In genomic region chr6:44004625-44005506, GRCh38 we compare ENCODE assay signal across 9 cellular contexts.
DNase-seq lines count a peak whose midpoint lies in the region; ATAC-seq and TF ChIP-seq lines count a peak whose summit lies in the region.
"Had no signal": no experiment of that assay in that cellular context is flagged by ENCODE, and none has a peak within 500 bp of the region (broad histone marks: within the 10 kb centered on the region; RNA-seq: fewer than 3 reads in every experiment).

No MANE protein-coding gene starts in this region.

- no peaks in the 10 kb centered on the region for H3K9me3 Mint-ChIP-seq in activated CD8-positive, alpha-beta T cell treated with anti-CD3 and anti-CD28 coated beads, Interleukin-2, amount 10 ng/mL, durations not matched to agents 7 days and 5 days (ENCODE audit: insufficient read depth)
- no peaks in the 10 kb centered on the region for H3K9me3 Mint-ChIP-seq in endothelial cell (ENCODE audit: unreplicated experiment)
- H3K9me3 Mint-ChIP-seq: T-helper 1 cell treated with Interleukin-12 subunit alpha and Interleukin-12 subunit beta and Interleukin-4 antibody, amounts not matched to agents 30 μg/mL and 1 μg/mL, for 36 hours had no signal

- TF ChIP-seq CTCF in endothelial cell (IDR thresholded peaks at IDR 0.05; ENCODE audit: unreplicated experiment): no peak

- H3K27ac Mint-ChIP-seq in activated CD8-positive, alpha-beta T cell treated with anti-CD3 and anti-CD28 coated beads, Interleukin-2, amount 10 ng/mL, durations not matched to agents 7 days and 5 days: no peak overlapping the region
- H3K27ac Mint-ChIP-seq in endothelial cell (ENCODE audit: unreplicated experiment): no peak overlapping the region
- H3K27ac Mint-ChIP-seq: T-helper 1 cell treated with Interleukin-12 subunit alpha and Interleukin-12 subunit beta and Interleukin-4 antibody, amounts not matched to agents 30 μg/mL and 1 μg/mL, for 36 hours had no signal

- CTCF ChIA-PET in activated CD8-positive, alpha-beta T cell treated with anti-CD3 and anti-CD28 coated beads, Interleukin-2, amount 10 ng/mL, durations not matched to agents 7 days and 5 days (lab: Charles Lee): interaction anchor here (1.0 to 1.6 kb wide), 3 partner anchors 9 to 235 kb away, joined by 3 to 4 read pairs (median 3); partner anchors contain the start of gene VEGFA

- no peaks in the 10 kb centered on the region for H3K36me3 Mint-ChIP-seq in activated CD8-positive, alpha-beta T cell treated with anti-CD3 and anti-CD28 coated beads, Interleukin-2, amount 10 ng/mL, durations not matched to agents 7 days and 5 days (ENCODE audit: low read depth)
- peaks cover 6% of the 10 kb centered on the region for H3K36me3 Mint-ChIP-seq in endothelial cell (ENCODE audit: low read depth, unreplicated experiment)

- no peak overlapping the region for H3K4me3 Mint-ChIP-seq in activated CD8-positive, alpha-beta T cell treated with anti-CD3 and anti-CD28 coated beads, Interleukin-2, amount 10 ng/mL, durations not matched to agents 7 days and 5 days
- H3K4me3 Mint-ChIP-seq in endothelial cell (ENCODE audit: unreplicated experiment): no peak overlapping the region
- H3K4me3 Mint-ChIP-seq: T-helper 1 cell treated with Interleukin-12 subunit alpha and Interleukin-12 subunit beta and Interleukin-4 antibody, amounts not matched to agents 30 μg/mL and 1 μg/mL, for 36 hours had no signal

- ATAC-seq in activated CD8-positive, alpha-beta T cell treated with anti-CD3 and anti-CD28 coated beads, Interleukin-2, amount 10 ng/mL, durations not matched to agents 7 days and 5 days: no peak
- no peak for ATAC-seq in HG02623 (IDR thresholded peaks at IDR 0.05; ENCODE audit: unreplicated experiment)

- H3K27me3 Mint-ChIP-seq in activated CD8-positive, alpha-beta T cell treated with anti-CD3 and anti-CD28 coated beads, Interleukin-2, amount 10 ng/mL, durations not matched to agents 7 days and 5 days (ENCODE audit: low read depth): peaks cover 24% of the 10 kb centered on the region
- H3K27me3 Mint-ChIP-seq in endothelial cell (ENCODE audit: unreplicated experiment): peaks cover 14% of the 10 kb centered on the region

- DNase-seq in D341Med (ENCODE audit: low spot score): peak; percentile 55
- DNase-seq in HK-2 (ENCODE audit: unreplicated experiment): peak; percentile 67
- peak; percentile 32 for DNase-seq in activated CD8-positive, alpha-beta T cell treated with anti-CD3 and anti-CD28 coated beads, Interleukin-2, amount 10 ng/mL, durations not matched to agents 7 days and 5 days
- peak; percentile 56 for DNase-seq in left kidney (ENCODE audit: low read depth, low spot score)
- no peak for DNase-seq in GM19238 (ENCODE audit: insufficient read length, low spot score)
- DNase-seq in endothelial cell (ENCODE audit: low spot score): no peak
- DNase-seq in SKM-1 (lab: John Stamatoyannopoulos, UW; ENCODE audit: unreplicated experiment): no peak

- POLR2A ChIA-PET in activated CD8-positive, alpha-beta T cell treated with anti-CD3 and anti-CD28 coated beads, Interleukin-2, amount 10 ng/mL, durations not matched to agents 7 days and 5 days (lab: Charles Lee): interaction anchor here (0.5 kb wide), 1 partner anchor 413 kb away, joined by 3 read pairs; no protein-coding TSS in a partner anchor

- H3K4me1 Mint-ChIP-seq in activated CD8-positive, alpha-beta T cell treated with anti-CD3 and anti-CD28 coated beads, Interleukin-2, amount 10 ng/mL, durations not matched to agents 7 days and 5 days (ENCODE audit: low read depth): peaks cover 23% of the 10 kb centered on the region
- peaks cover 3% of the 10 kb centered on the region for H3K4me1 Mint-ChIP-seq in endothelial cell (ENCODE audit: unreplicated experiment)

Comparison
In these comparisons a context has a peak if more than half of its experiments do, and no peak if none do; other contexts are left out.
1. DNase-seq: peak in D341Med (single experiment), HK-2 (single experiment), activated CD8-positive, alpha-beta T cell treated with anti-CD3 and anti-CD28 coated beads, Interleukin-2, amount 10 ng/mL, durations not matched to agents 7 days and 5 days (single experiment) and left kidney (single experiment); none in GM19238 (single experiment), endothelial cell (single experiment) and SKM-1 (single experiment).